Comparison of ENCODE assay signal across 2 cellular contexts in the genomic region with DNA sequence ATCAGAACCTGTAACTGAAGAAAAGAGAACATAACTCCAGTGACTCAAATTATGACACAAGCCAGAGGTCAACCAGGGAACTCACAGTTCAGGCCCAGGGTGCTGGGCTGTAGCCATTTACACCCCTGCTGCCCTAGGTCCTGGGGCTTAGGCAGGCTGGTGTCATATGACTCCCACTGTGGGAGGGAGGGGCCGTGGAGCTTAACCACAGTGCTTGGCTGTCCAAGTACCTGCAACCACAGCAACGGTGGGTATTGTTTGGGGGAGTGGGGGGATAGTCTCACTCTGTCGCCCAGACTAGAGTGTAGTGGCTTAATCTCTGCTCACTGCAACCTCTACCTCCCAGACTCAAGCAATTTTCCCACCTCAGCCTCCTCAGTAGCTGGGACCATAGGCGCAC.
TF ChIP-seq lines count a peak whose summit lies in the region.

No MANE protein-coding gene starts in this region.

TF ChIP-seq in IMR-90, 13 proteins besides CTCF, POLR2A, EP300 and RAD21:
- no peak for TF ChIP-seq FOS (IDR thresholded peaks at IDR 0.05; ENCODE audit: low read depth, low read length)
- TF ChIP-seq CEBPB (IDR thresholded peaks at IDR 0.05; ENCODE audit: low read depth, low read length) = no peak

TF ChIP-seq in GM12878, 131 proteins besides CTCF, POLR2A, EP300 and RAD21:
- TF ChIP-seq CHD4 (IDR thresholded peaks at IDR 0.05) (no peak), JUND (IDR thresholded peaks at IDR 0.05; ENCODE audit: low read depth, low read length) (no peak), NFXL1 (IDR thresholded peaks at IDR 0.05; ENCODE audit: borderline replicate concordance) (no peak), POLR2AphosphoS2 (IDR thresholded peaks at IDR 0.05; ENCODE audit: low read depth, low read length) (no peak), SUZ12 (IDR thresholded peaks at IDR 0.05; ENCODE audit: unreplicated experiment) (no peak), FOXK2 (IDR thresholded peaks at IDR 0.05) (no peak), HSF1 (IDR thresholded peaks at IDR 0.05; ENCODE audit: low read depth, low read length) (no peak), EED (IDR thresholded peaks at IDR 0.05; ENCODE audit: low read depth) (no peak), ASH2L (IDR thresholded peaks at IDR 0.05; ENCODE audit: borderline replicate concordance, low read depth) (no peak), ZBED1 (IDR thresholded peaks at IDR 0.05; ENCODE audit: borderline replicate concordance) (no peak), SREBF2 (IDR thresholded peaks at IDR 0.05; ENCODE audit: low read length) (no peak), IRF4 (IDR thresholded peaks at IDR 0.05; ENCODE audit: low read depth, low read length) (no peak), ZNF24 (IDR thresholded peaks at IDR 0.05) (no peak), ZNF592 (IDR thresholded peaks at IDR 0.05) (no peak), POU2F2 (IDR thresholded peaks at IDR 0.05; ENCODE audit: borderline replicate concordance, low read depth, low read length) (no peak), CBFB (IDR thresholded peaks at IDR 0.05; ENCODE audit: low read depth) (no peak), SPI1 (IDR thresholded peaks at IDR 0.05; ENCODE audit: borderline replicate concordance, insufficient read depth, low read depth, low read length) (no peak)
- TF ChIP-seq, protein P1, sequence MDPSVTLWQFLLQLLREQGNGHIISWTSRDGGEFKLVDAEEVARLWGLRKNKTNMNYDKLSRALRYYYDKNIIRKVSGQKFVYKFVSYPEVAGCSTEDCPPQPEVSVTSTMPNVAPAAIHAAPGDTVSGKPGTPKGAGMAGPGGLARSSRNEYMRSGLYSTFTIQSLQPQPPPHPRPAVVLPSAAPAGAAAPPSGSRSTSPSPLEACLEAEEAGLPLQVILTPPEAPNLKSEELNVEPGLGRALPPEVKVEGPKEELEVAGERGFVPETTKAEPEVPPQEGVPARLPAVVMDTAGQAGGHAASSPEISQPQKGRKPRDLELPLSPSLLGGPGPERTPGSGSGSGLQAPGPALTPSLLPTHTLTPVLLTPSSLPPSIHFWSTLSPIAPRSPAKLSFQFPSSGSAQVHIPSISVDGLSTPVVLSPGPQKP (IDR thresholded peaks at IDR 0.05; ENCODE audit: low read depth, low read length) = no peak
